Comparison of ENCODE assay signal across 16 cellular contexts in genomic region chr3:38581774-38582173, GRCh38.
"Had no signal": no experiment of that assay in that cellular context is flagged by ENCODE, and none has a peak within 500 bp of the region (broad histone marks: within the 10 kb centered on the region; RNA-seq: fewer than 3 reads in every experiment).

No MANE protein-coding gene starts in this region.

- H3K27me3 ChIP-seq: gastrocnemius medialis, neutrophil, sigmoid colon, upper lobe of right lung had no signal

- ATAC-seq: activated T-cell treated with anti-CD3 and anti-CD28 coated beads, Interleukin-2, amount 50 U/mL, for 4 hours; gastrocnemius medialis; upper lobe of right lung had no signal

- H3K4me1 Mint-ChIP-seq: naive B cell had no signal

- H3K27ac Mint-ChIP-seq: naive B cell had no signal

- H3K36me3 Mint-ChIP-seq: naive B cell had no signal

- DNase-seq: activated CD4-positive, alpha-beta T cell treated with anti-CD3 and anti-CD28 coated beads for 48 hours; activated naive CD4-positive, alpha-beta T cell; activated T-cell treated with anti-CD3 and anti-CD28 coated beads, Interleukin-2, amount 50 U/mL, for 4 hours; effector CD4-positive, alpha-beta T cell; gastrocnemius medialis; kidney glomerular epithelial cell; naive B cell; sigmoid colon; stimulated activated CD4-positive, alpha-beta T cell treated with anti-CD3 and anti-CD28 coated beads, Interleukin-12 subunit alpha, Interleukin-12 subunit beta, amount 100 ng/mL, for 4 hours; stimulated activated naive CD4-positive, alpha-beta T cell; T-helper 1 cell had no signal

- H3K27me3 Mint-ChIP-seq: naive B cell had no signal

- H3K9me3 ChIP-seq: gastrocnemius medialis, neutrophil, sigmoid colon, SK-N-SH, upper lobe of right lung had no signal

- H3K9me3 Mint-ChIP-seq: activated T-cell treated with anti-CD3 and anti-CD28 coated beads, Interleukin-2, amount 50 U/mL, for 4 hours; naive B cell had no signal

- H3K36me3 ChIP-seq: gastrocnemius medialis, neutrophil, sigmoid colon, upper lobe of right lung had no signal

- H3K27ac ChIP-seq: gastrocnemius medialis, neutrophil, sigmoid colon, upper lobe of right lung, VCaP had no signal

- H3K4me1 ChIP-seq: gastrocnemius medialis, sigmoid colon, upper lobe of right lung had no signal

- H3K4me3 ChIP-seq: gastrocnemius medialis, lung, sigmoid colon, upper lobe of right lung had no signal

- H3K4me3 Mint-ChIP-seq: activated T-cell treated with anti-CD3 and anti-CD28 coated beads, Interleukin-2, amount 50 U/mL, for 4 hours; naive B cell had no signal
